In genomic region chr2:20487392-20488135, GRCh38 we compare ENCODE assay signal across 21 cellular contexts. TPM values are rescaled to one million over a fixed set of nuclear protein-coding genes. Genes with fewer than 3 reads are reported as not detected.
DNase-seq lines count a peak whose midpoint lies in the region; ATAC-seq lines count a peak whose summit lies in the region.
"Had no signal": no experiment of that assay in that cellular context is flagged by ENCODE, and none has a peak within 500 bp of the region (broad histone marks: within the 10 kb centered on the region; RNA-seq: fewer than 3 reads in every experiment).

No MANE protein-coding gene starts in this region.

- H3K27me3 ChIP-seq in HUES64 (ENCODE audit: insufficient read depth, low read length), result no peaks in the 10 kb centered on the region
- H3K27me3 ChIP-seq: esophagus muscularis mucosa, SJSA1 had no signal

- H3K9me3 ChIP-seq in HUES64 (ENCODE audit: insufficient read depth, low read depth, low read length), result no peaks in the 10 kb centered on the region
- H3K9me3 ChIP-seq: esophagus muscularis mucosa, SJSA1 had no signal

- H3K9ac ChIP-seq in HUES64 (ENCODE audit: low read depth, low read length), result no peak overlapping the region

- H3K4me1 ChIP-seq in HUES64 (ENCODE audit: insufficient read depth, low read length), result peaks cover 26% of the 10 kb centered on the region

- H3K4me3 ChIP-seq in HUES64 (ENCODE audit: low read length), result no peak overlapping the region
- H3K4me3 ChIP-seq: esophagus muscularis mucosa, lung, SJSA1 had no signal

- peak; percentile 87 for DNase-seq in COLO829 (ENCODE audit: low spot score)
- peak; percentile 75 for DNase-seq in cerebellar cortex (ENCODE audit: low spot score)
- peak; percentile 77 for DNase-seq in mesenteric fat pad (ENCODE audit: low spot score)
- DNase-seq in NCI-H2196 (lab: John Stamatoyannopoulos, UW; ENCODE audit: unreplicated experiment), result no peak
- no peak for DNase-seq in AG20443 (ENCODE audit: low spot score)
- DNase-seq: ACHN; activated CD4-positive, alpha-beta T cell treated with anti-CD3 and anti-CD28 coated beads for 48 hours; activated naive CD4-positive, alpha-beta T cell treated with Interleukin-2 at 50 U/mL for 16 hours; CD4-positive, alpha-beta T cell; IMR-90; NCI-H2081; NCI-H524 treated with DMSO at 0.1 percent for 48 hours; stimulated activated CD4-positive, alpha-beta T cell treated with anti-CD3 and anti-CD28 coated beads, Interleukin-15, amount 100 ng/mL, for 24 hours; stimulated activated naive CD4-positive, alpha-beta T cell had no signal

- ATAC-seq in GM21786 (IDR thresholded peaks at IDR 0.05; ENCODE audit: unreplicated experiment) (no peak), GM19351 (IDR thresholded peaks at IDR 0.05; ENCODE audit: unreplicated experiment) (no peak)
- ATAC-seq: natural killer cell treated with Interleukin-12 subunit alpha and Interleukin-12 subunit beta and Interleukin-15 and Interleukin-18, amount 100 ng/mL, for 72 hours had no signal

- peak overlapping the region; percentile 70 for H3K27ac ChIP-seq in HUES64 (ENCODE audit: low read depth, low read length)
- H3K27ac ChIP-seq: SJSA1 had no signal

- WGBS in HUES64, result 14% methylated on average over 7 of the region's 9 CpGs

- no peaks in the 10 kb centered on the region for H3K36me3 ChIP-seq in HUES64 (ENCODE audit: insufficient read depth, low read length)
- H3K36me3 ChIP-seq: esophagus muscularis mucosa, SJSA1 had no signal

RNA-seq across cellular contexts. Expression of gene RHOB, which starts 40.7 kb away (rescaled TPM):
- polyA plus RNA-seq in HUES64 (2013, experiment 1 of 2), result 35.2 TPM
- 53.3 TPM for polyA plus RNA-seq in HUES64 (2013, experiment 2 of 2)
- 677 TPM for total RNA-seq in mesenteric fat pad

Comparison
In these comparisons a context has a peak if more than half of its experiments do, and no peak if none do; other contexts are left out.
1. DNase-seq: peak in COLO829 (single experiment), cerebellar cortex (single experiment) and mesenteric fat pad (single experiment); none in NCI-H2196 (single experiment) and AG20443 (single experiment).